Comparison of ENCODE assay signal across 2 cellular contexts in the genomic region with DNA sequence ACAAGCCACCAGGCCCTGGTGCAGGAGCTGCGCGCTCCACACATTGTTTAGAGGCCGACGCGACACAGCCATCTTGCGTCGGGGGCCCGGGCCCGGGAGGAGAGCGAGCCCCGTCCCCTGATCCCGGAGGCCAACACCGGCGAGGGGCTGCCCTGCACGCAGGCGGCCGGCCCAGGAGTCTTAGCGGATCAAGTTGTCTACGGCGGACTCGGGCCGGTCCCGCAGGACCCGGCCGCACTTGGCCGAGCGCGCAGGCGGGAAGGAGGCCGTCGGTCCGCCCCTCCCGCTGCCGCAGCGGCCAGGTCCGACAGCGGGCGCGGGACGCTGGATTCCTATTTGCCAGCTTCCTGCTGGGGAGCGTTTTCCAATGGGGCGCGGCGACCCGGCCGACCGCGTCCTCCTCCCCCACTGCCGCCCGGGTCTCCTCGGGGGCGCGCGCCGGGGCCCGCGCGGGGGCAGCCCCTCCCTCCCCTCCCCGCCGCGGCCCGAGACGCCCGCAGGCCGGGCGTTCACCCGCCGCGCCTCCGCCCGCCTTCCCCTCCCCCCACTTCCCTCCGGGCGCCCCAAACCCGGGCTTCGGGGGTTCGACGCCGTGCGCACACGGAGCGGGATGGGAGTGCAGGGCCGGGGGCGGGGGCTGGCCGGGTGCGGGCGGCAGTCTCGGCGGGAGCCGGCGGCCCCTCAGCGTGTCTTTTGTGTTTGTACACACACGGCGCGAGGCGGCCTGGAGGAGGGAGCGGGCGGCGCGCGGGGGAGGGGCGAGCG.
TF ChIP-seq lines count a peak whose summit lies in the region.

No MANE protein-coding gene starts in this region.

TF ChIP-seq in HEK293, 187 proteins besides CTCF, POLR2A, EP300 and RAD21 (continued from another document and continues in another):
- peak; percentile 87 for TF ChIP-seq ZFHX2 (tag by site-specific recombination; conservative IDR thresholded peaks at IDR 0.05)
- TF ChIP-seq ZNF792 (tag by site-specific recombination; IDR thresholded peaks at IDR 0.05) = peak; percentile 83
- peak; percentile 46; the same call in 1 of the 2 replicates for TF ChIP-seq WT1 (tag by site-specific recombination; IDR thresholded peaks at IDR 0.05)
- peak; percentile 80 for TF ChIP-seq ZBTB17 (tag by site-specific recombination; IDR thresholded peaks at IDR 0.05)
- peak; percentile 86 for TF ChIP-seq ZEB2 (tag by site-specific recombination; IDR thresholded peaks at IDR 0.05)
- no peak for TF ChIP-seq ZNF571 (tag by site-specific recombination; IDR thresholded peaks at IDR 0.05)
- TF ChIP-seq ZNF610 (tag by site-specific recombination; IDR thresholded peaks at IDR 0.05; ENCODE audit: borderline replicate concordance) = peak; percentile 86; the same call in 1 of the 2 replicates
- TF ChIP-seq HOXA7 (CRISPR knock-in tag; IDR thresholded peaks at IDR 0.05; ENCODE audit: borderline replicate concordance) = no peak
- TF ChIP-seq ZNF658 (tag by site-specific recombination; IDR thresholded peaks at IDR 0.05) = no peak
- peak; percentile 50; the same call in 1 of the 2 replicates for TF ChIP-seq TRIM28 (IDR thresholded peaks at IDR 0.05; ENCODE audit: borderline replicate concordance, low read length)
- TF ChIP-seq ZNF221 (tag by site-specific recombination; IDR thresholded peaks at IDR 0.05; ENCODE audit: borderline replicate concordance) = no peak
- TF ChIP-seq, protein P1, sequence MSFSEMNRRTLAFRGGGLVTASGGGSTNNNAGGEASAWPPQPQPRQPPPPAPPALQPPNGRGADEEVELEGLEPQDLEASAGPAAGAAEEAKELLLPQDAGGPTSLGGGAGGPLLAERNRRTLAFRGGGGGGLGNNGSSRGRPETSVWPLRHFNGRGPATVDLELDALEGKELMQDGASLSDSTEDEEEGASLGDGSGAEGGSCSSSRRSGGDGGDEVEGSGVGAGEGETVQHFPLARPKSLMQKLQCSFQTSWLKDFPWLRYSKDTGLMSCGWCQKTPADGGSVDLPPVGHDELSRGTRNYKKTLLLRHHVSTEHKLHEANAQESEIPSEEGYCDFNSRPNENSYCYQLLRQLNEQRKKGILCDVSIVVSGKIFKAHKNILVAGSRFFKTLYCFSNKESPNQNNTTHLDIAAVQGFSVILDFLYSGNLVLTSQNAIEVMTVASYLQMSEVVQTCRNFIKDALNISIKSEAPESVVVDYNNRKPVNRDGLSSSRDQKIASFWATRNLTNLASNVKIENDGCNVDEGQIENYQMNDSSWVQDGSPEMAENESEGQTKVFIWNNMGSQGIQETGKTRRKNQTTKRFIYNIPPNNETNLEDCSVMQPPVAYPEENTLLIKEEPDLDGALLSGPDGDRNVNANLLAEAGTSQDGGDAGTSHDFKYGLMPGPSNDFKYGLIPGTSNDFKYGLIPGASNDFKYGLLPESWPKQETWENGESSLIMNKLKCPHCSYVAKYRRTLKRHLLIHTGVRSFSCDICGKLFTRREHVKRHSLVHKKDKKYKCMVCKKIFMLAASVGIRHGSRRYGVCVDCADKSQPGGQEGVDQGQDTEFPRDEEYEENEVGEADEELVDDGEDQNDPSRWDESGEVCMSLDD (tag by site-specific recombination; IDR thresholded peaks at IDR 0.05) = 0 out of 2 replicates have a peak, but pooled peaks have one; percentile 12
- TF ChIP-seq BCL11A (tag by site-specific recombination; IDR thresholded peaks at IDR 0.05; ENCODE audit: low read depth) = no peak
- no peak for TF ChIP-seq ZNF157 (tag by site-specific recombination; IDR thresholded peaks at IDR 0.05)
- TF ChIP-seq, protein P2, sequence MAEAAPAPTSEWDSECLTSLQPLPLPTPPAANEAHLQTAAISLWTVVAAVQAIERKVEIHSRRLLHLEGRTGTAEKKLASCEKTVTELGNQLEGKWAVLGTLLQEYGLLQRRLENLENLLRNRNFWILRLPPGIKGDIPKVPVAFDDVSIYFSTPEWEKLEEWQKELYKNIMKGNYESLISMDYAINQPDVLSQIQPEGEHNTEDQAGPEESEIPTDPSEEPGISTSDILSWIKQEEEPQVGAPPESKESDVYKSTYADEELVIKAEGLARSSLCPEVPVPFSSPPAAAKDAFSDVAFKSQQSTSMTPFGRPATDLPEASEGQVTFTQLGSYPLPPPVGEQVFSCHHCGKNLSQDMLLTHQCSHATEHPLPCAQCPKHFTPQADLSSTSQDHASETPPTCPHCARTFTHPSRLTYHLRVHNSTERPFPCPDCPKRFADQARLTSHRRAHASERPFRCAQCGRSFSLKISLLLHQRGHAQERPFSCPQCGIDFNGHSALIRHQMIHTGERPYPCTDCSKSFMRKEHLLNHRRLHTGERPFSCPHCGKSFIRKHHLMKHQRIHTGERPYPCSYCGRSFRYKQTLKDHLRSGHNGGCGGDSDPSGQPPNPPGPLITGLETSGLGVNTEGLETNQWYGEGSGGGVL (tag by site-specific recombination; IDR thresholded peaks at IDR 0.05) = peak; percentile 88
- peak; percentile 24; the same call in 1 of the 2 replicates for TF ChIP-seq HOXC10 (CRISPR knock-in tag; IDR thresholded peaks at IDR 0.05)
- 0 out of 2 replicates have a peak, but pooled peaks have one; percentile 12 for TF ChIP-seq ZNF423 (tag by site-specific recombination; IDR thresholded peaks at IDR 0.05)
- TF ChIP-seq, protein P3, sequence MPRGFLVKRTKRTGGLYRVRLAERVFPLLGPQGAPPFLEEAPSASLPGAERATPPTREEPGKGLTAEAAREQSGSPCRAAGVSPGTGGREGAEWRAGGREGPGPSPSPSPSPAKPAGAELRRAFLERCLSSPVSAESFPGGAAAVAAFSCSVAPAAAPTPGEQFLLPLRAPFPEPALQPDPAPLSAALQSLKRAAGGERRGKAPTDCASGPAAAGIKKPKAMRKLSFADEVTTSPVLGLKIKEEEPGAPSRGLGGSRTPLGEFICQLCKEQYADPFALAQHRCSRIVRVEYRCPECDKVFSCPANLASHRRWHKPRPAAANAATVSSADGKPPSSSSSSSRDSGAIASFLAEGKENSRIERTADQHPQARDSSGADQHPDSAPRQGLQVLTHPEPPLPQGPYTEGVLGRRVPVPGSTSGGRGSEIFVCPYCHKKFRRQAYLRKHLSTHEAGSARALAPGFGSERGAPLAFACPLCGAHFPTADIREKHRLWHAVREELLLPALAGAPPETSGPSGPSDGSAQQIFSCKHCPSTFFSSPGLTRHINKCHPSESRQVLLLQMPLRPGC (tag by site-specific recombination; IDR thresholded peaks at IDR 0.05) = peak; percentile 69; the same call in 1 of the 2 replicates
- TF ChIP-seq SCRT2 (tag by site-specific recombination; IDR thresholded peaks at IDR 0.05) = peak; percentile 37; the same call in 1 of the 2 replicates
- peak; percentile 99 for TF ChIP-seq ZBTB20 (tag by site-specific recombination; IDR thresholded peaks at IDR 0.05)
- peak; percentile 55; the same call in 1 of the 2 replicates for TF ChIP-seq ZNF223 (tag by site-specific recombination; IDR thresholded peaks at IDR 0.05)
- peak; percentile 74 for TF ChIP-seq KLF8 (tag by site-specific recombination; IDR thresholded peaks at IDR 0.05)
- no peak for TF ChIP-seq ZNF138 (tag by site-specific recombination; IDR thresholded peaks at IDR 0.05; ENCODE audit: borderline replicate concordance)
- 0 out of 2 replicates have a peak, but pooled peaks have one; percentile 11 for TF ChIP-seq ZNF664 (tag by site-specific recombination; IDR thresholded peaks at IDR 0.05)
- peak; percentile 99 for TF ChIP-seq IKZF3 (tag by site-specific recombination; IDR thresholded peaks at IDR 0.05)
- no peak; the same call in none of the 2 replicates for TF ChIP-seq ZNF629 (tag by site-specific recombination; IDR thresholded peaks at IDR 0.05)

TF ChIP-seq in K562, 482 proteins besides CTCF, POLR2A, EP300 and RAD21 (continued from another document and continues in another):
- TF ChIP-seq KAT8 (IDR thresholded peaks at IDR 0.05; ENCODE audit: low read depth) (no peak), FOXP1 (CRISPR knock-in tag; IDR thresholded peaks at IDR 0.05) (no peak), MAFF (IDR thresholded peaks at IDR 0.05; ENCODE audit: low read length) (no peak), PTRF (tag; IDR thresholded peaks at IDR 0.05) (no peak), U2AF2 (optimal IDR thresholded peaks at IDR 0.05; ENCODE audit: low read depth, low read length) (no peak), ZNF384 (IDR thresholded peaks at IDR 0.05; ENCODE audit: low read depth, low read length) (no peak), ZNF232 (CRISPR knock-in tag; IDR thresholded peaks at IDR 0.05) (no peak), CBX1 (IDR thresholded peaks at IDR 0.05; ENCODE audit: low read depth) (peak; percentile 82), HNRNPLL (IDR thresholded peaks at IDR 0.05; ENCODE audit: low read depth, low read length, poor library complexity, severe bottlenecking) (peak; percentile 50), CEBPG (CRISPR knock-in tag; IDR thresholded peaks at IDR 0.05) (no peak), CEBPG (tag; conservative IDR thresholded peaks at IDR 0.05 in 1 of 2, IDR thresholded peaks at IDR 0.05 in 1 of 2) (no peak), RBM39 (optimal IDR thresholded peaks at IDR 0.05; ENCODE audit: low read depth, low read length) (no peak), HEY1 (CRISPR knock-in tag; IDR thresholded peaks at IDR 0.05; ENCODE audit: borderline replicate concordance) (no peak), BRD4 (IDR thresholded peaks at IDR 0.05) (peak; percentile 86; the same call in 1 of the 2 replicates), ZNF174 (CRISPR knock-in tag; IDR thresholded peaks at IDR 0.05) (no peak), ZNF165 (CRISPR knock-in tag; IDR thresholded peaks at IDR 0.05; ENCODE audit: borderline replicate concordance) (0 out of 2 replicates have a peak, but pooled peaks have one; percentile 2), PTTG1 (tag; IDR thresholded peaks at IDR 0.05; ENCODE audit: low read depth) (no peak), JUN (IDR thresholded peaks at IDR 0.05; ENCODE audit: borderline replicate concordance, low read depth, low read length) (no peak), JUN (CRISPR knock-in tag; IDR thresholded peaks at IDR 0.05; ENCODE audit: borderline replicate concordance) (no peak), NFATC3 (IDR thresholded peaks at IDR 0.05) (no peak), HDAC6 (IDR thresholded peaks at IDR 0.05; ENCODE audit: low read depth, low read length) (no peak), MCM5 (IDR thresholded peaks at IDR 0.05; ENCODE audit: low read depth) (no peak), GTF2A2 (tag; IDR thresholded peaks at IDR 0.05) (no peak), FOS (IDR thresholded peaks at IDR 0.05; ENCODE audit: extremely low read depth, insufficient read length) (no peak), KAT2B (IDR thresholded peaks at IDR 0.05; ENCODE audit: low read depth, low read length) (no peak), NUFIP1 (IDR thresholded peaks at IDR 0.05; ENCODE audit: partially characterized antibody) (no peak), YBX1 (IDR thresholded peaks at IDR 0.05) (no peak), ZNF24 (IDR thresholded peaks at IDR 0.05) (0 out of 2 replicates have a peak, but pooled peaks have one; percentile 45), ZNF699 (CRISPR knock-in tag; IDR thresholded peaks at IDR 0.05; ENCODE audit: insufficient replicate concordance) (no peak), ZNF253 (CRISPR knock-in tag; conservative IDR thresholded peaks at IDR 0.05) (no peak), KAT7 (CRISPR knock-in tag; IDR thresholded peaks at IDR 0.05; ENCODE audit: borderline replicate concordance) (peak; percentile 46; the same call in 1 of the 2 replicates), MAFK (IDR thresholded peaks at IDR 0.05; ENCODE audit: low read length) (no peak)
- TF ChIP-seq, protein P4, sequence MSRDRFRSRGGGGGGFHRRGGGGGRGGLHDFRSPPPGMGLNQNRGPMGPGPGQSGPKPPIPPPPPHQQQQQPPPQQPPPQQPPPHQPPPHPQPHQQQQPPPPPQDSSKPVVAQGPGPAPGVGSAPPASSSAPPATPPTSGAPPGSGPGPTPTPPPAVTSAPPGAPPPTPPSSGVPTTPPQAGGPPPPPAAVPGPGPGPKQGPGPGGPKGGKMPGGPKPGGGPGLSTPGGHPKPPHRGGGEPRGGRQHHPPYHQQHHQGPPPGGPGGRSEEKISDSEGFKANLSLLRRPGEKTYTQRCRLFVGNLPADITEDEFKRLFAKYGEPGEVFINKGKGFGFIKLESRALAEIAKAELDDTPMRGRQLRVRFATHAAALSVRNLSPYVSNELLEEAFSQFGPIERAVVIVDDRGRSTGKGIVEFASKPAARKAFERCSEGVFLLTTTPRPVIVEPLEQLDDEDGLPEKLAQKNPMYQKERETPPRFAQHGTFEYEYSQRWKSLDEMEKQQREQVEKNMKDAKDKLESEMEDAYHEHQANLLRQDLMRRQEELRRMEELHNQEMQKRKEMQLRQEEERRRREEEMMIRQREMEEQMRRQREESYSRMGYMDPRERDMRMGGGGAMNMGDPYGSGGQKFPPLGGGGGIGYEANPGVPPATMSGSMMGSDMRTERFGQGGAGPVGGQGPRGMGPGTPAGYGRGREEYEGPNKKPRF (IDR thresholded peaks at IDR 0.05; ENCODE audit: low read depth, low read length) = no peak
- TF ChIP-seq, protein P5, sequence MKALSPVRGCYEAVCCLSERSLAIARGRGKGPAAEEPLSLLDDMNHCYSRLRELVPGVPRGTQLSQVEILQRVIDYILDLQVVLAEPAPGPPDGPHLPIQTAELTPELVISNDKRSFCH (CRISPR knock-in tag; IDR thresholded peaks at IDR 0.05) = no peak
- TF ChIP-seq, protein P5 (tag; IDR thresholded peaks at IDR 0.05) = peak; percentile 61; the same call in 1 of the 2 replicates
- TF ChIP-seq, protein P6, sequence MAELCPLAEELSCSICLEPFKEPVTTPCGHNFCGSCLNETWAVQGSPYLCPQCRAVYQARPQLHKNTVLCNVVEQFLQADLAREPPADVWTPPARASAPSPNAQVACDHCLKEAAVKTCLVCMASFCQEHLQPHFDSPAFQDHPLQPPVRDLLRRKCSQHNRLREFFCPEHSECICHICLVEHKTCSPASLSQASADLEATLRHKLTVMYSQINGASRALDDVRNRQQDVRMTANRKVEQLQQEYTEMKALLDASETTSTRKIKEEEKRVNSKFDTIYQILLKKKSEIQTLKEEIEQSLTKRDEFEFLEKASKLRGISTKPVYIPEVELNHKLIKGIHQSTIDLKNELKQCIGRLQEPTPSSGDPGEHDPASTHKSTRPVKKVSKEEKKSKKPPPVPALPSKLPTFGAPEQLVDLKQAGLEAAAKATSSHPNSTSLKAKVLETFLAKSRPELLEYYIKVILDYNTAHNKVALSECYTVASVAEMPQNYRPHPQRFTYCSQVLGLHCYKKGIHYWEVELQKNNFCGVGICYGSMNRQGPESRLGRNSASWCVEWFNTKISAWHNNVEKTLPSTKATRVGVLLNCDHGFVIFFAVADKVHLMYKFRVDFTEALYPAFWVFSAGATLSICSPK (IDR thresholded peaks at IDR 0.05; ENCODE audit: borderline replicate concordance) = no peak
- TF ChIP-seq, protein P7, sequence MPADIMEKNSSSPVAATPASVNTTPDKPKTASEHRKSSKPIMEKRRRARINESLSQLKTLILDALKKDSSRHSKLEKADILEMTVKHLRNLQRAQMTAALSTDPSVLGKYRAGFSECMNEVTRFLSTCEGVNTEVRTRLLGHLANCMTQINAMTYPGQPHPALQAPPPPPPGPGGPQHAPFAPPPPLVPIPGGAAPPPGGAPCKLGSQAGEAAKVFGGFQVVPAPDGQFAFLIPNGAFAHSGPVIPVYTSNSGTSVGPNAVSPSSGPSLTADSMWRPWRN (IDR thresholded peaks at IDR 0.05; ENCODE audit: low read depth) = no peak
